In the genomic region with DNA sequence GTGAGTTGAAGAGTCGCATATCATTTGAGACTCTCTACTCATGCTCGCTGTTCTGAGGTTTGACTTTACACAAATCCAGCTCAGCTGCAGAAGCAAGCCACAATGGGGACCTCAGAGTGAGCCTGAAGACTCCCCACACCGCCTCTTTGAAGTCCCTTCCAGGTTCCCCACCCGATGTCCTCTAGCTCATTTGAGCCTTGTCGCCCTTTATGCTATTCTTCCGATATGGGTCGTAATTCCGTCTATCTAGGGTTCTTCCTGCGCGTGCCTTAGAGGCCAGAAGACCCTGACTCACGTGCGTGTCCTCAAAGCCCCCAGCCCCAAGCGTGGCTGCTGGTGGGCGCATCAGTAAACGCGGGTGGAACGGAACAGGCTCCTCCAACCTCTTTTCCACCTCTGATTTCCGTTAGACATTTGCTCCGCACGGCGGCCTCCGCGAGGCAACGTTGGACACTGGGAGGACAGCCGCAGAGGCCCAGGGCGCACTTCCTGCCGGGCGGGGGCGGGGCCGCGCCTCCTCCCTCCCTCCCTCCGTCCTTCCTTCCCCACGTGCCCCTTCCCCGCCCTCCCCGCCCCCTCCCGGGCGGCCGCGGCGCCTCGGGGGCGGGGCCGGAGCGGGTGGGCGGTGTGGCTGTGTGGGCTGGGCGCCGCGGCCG, we compare ENCODE assay signal across 1 cellular context.
TF ChIP-seq lines count a peak whose summit lies in the region.

A gene with protein sequence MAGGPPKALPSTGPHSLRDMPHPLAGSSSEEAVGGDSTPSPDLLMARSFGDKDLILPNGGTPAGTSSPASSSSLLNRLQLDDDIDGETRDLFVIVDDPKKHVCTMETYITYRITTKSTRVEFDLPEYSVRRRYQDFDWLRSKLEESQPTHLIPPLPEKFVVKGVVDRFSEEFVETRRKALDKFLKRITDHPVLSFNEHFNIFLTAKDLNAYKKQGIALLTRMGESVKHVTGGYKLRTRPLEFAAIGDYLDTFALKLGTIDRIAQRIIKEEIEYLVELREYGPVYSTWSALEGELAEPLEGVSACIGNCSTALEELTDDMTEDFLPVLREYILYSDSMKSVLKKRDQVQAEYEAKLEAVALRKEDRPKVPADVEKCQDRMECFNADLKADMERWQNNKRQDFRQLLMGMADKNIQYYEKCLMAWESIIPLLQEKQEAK (plus strand): TSS at position 650 of the 656 bp plus-strand sequence. CDS start 242 bp downstream, outside the sequence.

TF ChIP-seq in HepG2, 621 proteins besides CTCF, POLR2A, EP300 and RAD21 (continued from another document and continues in another):
- TF ChIP-seq, protein P1, sequence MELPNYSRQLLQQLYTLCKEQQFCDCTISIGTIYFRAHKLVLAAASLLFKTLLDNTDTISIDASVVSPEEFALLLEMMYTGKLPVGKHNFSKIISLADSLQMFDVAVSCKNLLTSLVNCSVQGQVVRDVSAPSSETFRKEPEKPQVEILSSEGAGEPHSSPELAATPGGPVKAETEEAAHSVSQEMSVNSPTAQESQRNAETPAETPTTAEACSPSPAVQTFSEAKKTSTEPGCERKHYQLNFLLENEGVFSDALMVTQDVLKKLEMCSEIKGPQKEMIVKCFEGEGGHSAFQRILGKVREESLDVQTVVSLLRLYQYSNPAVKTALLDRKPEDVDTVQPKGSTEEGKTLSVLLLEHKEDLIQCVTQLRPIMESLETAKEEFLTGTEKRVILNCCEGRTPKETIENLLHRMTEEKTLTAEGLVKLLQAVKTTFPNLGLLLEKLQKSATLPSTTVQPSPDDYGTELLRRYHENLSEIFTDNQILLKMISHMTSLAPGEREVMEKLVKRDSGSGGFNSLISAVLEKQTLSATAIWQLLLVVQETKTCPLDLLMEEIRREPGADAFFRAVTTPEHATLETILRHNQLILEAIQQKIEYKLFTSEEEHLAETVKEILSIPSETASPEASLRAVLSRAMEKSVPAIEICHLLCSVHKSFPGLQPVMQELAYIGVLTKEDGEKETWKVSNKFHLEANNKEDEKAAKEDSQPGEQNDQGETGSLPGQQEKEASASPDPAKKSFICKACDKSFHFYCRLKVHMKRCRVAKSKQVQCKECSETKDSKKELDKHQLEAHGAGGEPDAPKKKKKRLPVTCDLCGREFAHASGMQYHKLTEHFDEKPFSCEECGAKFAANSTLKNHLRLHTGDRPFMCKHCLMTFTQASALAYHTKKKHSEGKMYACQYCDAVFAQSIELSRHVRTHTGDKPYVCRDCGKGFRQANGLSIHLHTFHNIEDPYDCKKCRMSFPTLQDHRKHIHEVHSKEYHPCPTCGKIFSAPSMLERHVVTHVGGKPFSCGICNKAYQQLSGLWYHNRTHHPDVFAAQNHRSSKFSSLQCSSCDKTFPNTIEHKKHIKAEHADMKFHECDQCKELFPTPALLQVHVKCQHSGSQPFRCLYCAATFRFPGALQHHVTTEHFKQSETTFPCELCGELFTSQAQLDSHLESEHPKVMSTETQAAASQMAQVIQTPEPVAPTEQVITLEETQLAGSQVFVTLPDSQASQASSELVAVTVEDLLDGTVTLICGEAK (IDR thresholded peaks at IDR 0.05), result no peak
- TF ChIP-seq, protein P1 (CRISPR knock-in tag; IDR thresholded peaks at IDR 0.05), result peak; percentile 52; the same call in 1 of the 2 replicates
- peak; percentile 13; the same call in 1 of the 2 replicates for TF ChIP-seq ONECUT2 (CRISPR knock-in tag; IDR thresholded peaks at IDR 0.05)
- TF ChIP-seq, protein P2, sequence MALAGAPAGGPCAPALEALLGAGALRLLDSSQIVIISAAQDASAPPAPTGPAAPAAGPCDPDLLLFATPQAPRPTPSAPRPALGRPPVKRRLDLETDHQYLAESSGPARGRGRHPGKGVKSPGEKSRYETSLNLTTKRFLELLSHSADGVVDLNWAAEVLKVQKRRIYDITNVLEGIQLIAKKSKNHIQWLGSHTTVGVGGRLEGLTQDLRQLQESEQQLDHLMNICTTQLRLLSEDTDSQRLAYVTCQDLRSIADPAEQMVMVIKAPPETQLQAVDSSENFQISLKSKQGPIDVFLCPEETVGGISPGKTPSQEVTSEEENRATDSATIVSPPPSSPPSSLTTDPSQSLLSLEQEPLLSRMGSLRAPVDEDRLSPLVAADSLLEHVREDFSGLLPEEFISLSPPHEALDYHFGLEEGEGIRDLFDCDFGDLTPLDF (CRISPR knock-in tag; IDR thresholded peaks at IDR 0.05), result no peak
- TF ChIP-seq ZNF251 (CRISPR knock-in tag; IDR thresholded peaks at IDR 0.05), result no peak
- TF ChIP-seq, protein P3, sequence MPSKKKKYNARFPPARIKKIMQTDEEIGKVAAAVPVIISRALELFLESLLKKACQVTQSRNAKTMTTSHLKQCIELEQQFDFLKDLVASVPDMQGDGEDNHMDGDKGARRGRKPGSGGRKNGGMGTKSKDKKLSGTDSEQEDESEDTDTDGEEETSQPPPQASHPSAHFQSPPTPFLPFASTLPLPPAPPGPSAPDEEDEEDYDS (CRISPR knock-in tag; IDR thresholded peaks at IDR 0.05), result peak; percentile 60
- TF ChIP-seq ZNF230 (CRISPR knock-in tag; IDR thresholded peaks at IDR 0.05), result 0 out of 2 replicates have a peak, but pooled peaks have one; percentile 46
- TF ChIP-seq, protein P4, sequence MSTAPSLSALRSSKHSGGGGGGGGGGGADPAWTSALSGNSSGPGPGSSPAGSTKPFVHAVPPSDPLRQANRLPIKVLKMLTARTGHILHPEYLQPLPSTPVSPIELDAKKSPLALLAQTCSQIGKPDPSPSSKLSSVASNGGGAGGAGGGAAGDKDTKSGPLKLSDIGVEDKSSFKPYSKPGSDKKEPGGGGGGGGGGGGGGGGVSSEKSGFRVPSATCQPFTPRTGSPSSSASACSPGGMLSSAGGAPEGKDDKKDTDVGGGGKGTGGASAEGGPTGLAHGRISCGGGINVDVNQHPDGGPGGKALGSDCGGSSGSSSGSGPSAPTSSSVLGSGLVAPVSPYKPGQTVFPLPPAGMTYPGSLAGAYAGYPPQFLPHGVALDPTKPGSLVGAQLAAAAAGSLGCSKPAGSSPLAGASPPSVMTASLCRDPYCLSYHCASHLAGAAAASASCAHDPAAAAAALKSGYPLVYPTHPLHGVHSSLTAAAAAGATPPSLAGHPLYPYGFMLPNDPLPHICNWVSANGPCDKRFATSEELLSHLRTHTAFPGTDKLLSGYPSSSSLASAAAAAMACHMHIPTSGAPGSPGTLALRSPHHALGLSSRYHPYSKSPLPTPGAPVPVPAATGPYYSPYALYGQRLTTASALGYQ (CRISPR knock-in tag; IDR thresholded peaks at IDR 0.05), result no peak
- TF ChIP-seq ZNF263 (CRISPR knock-in tag; IDR thresholded peaks at IDR 0.05), result peak; percentile 99
- TF ChIP-seq ZNF383 (CRISPR knock-in tag; IDR thresholded peaks at IDR 0.05; ENCODE audit: borderline replicate concordance), result no peak
- peak; percentile 55 for TF ChIP-seq ZNF781 (CRISPR knock-in tag; IDR thresholded peaks at IDR 0.05; ENCODE audit: borderline replicate concordance, not compliant biosample characterization)
- TF ChIP-seq, protein P5, sequence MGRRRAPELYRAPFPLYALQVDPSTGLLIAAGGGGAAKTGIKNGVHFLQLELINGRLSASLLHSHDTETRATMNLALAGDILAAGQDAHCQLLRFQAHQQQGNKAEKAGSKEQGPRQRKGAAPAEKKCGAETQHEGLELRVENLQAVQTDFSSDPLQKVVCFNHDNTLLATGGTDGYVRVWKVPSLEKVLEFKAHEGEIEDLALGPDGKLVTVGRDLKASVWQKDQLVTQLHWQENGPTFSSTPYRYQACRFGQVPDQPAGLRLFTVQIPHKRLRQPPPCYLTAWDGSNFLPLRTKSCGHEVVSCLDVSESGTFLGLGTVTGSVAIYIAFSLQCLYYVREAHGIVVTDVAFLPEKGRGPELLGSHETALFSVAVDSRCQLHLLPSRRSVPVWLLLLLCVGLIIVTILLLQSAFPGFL (CRISPR knock-in tag; IDR thresholded peaks at IDR 0.05), result no peak
- no peak for TF ChIP-seq ZBTB3 (CRISPR knock-in tag; IDR thresholded peaks at IDR 0.05; ENCODE audit: borderline replicate concordance, low read depth)
- TF ChIP-seq, protein P6, sequence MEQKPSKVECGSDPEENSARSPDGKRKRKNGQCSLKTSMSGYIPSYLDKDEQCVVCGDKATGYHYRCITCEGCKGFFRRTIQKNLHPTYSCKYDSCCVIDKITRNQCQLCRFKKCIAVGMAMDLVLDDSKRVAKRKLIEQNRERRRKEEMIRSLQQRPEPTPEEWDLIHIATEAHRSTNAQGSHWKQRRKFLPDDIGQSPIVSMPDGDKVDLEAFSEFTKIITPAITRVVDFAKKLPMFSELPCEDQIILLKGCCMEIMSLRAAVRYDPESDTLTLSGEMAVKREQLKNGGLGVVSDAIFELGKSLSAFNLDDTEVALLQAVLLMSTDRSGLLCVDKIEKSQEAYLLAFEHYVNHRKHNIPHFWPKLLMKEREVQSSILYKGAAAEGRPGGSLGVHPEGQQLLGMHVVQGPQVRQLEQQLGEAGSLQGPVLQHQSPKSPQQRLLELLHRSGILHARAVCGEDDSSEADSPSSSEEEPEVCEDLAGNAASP (CRISPR knock-in tag; IDR thresholded peaks at IDR 0.05; ENCODE audit: borderline replicate concordance), result peak; percentile 69
- TF ChIP-seq GATAD1 (CRISPR knock-in tag; IDR thresholded peaks at IDR 0.05), result peak; percentile 71
- TF ChIP-seq KAT2B (IDR thresholded peaks at IDR 0.05; ENCODE audit: borderline replicate concordance, low read depth, low read length), result no peak
- peak; percentile 69; the same call in 1 of the 2 replicates for TF ChIP-seq ZNF768 (CRISPR knock-in tag; IDR thresholded peaks at IDR 0.05)
- TF ChIP-seq, protein P7, sequence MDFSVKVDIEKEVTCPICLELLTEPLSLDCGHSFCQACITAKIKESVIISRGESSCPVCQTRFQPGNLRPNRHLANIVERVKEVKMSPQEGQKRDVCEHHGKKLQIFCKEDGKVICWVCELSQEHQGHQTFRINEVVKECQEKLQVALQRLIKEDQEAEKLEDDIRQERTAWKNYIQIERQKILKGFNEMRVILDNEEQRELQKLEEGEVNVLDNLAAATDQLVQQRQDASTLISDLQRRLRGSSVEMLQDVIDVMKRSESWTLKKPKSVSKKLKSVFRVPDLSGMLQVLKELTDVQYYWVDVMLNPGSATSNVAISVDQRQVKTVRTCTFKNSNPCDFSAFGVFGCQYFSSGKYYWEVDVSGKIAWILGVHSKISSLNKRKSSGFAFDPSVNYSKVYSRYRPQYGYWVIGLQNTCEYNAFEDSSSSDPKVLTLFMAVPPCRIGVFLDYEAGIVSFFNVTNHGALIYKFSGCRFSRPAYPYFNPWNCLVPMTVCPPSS (IDR thresholded peaks at IDR 0.05), result no peak
- TF ChIP-seq ARNTL (CRISPR knock-in tag; IDR thresholded peaks at IDR 0.05), result peak; percentile 78
- no peak for TF ChIP-seq ZNF589 (CRISPR knock-in tag; conservative IDR thresholded peaks at IDR 0.05)
- TF ChIP-seq CHD4 (IDR thresholded peaks at IDR 0.05; ENCODE audit: borderline replicate concordance, low read length), result no peak
- peak; percentile 42; the same call in 1 of the 2 replicates for TF ChIP-seq MXD4 (CRISPR knock-in tag; IDR thresholded peaks at IDR 0.05)
- peak; percentile 48 for TF ChIP-seq TEAD3 (CRISPR knock-in tag; optimal IDR thresholded peaks at IDR 0.05; ENCODE audit: borderline replicate concordance)
- peak; percentile 63 for TF ChIP-seq MED8 (CRISPR knock-in tag; IDR thresholded peaks at IDR 0.05; ENCODE audit: insufficient replicate concordance)
- TF ChIP-seq FOXK1 (CRISPR knock-in tag; IDR thresholded peaks at IDR 0.05; ENCODE audit: borderline replicate concordance, low read depth), result peak; percentile 41; the same call in 1 of the 2 replicates
- 0 out of 2 replicates have a peak, but pooled peaks have one; percentile 50 for TF ChIP-seq ZBTB7B (CRISPR knock-in tag; IDR thresholded peaks at IDR 0.05)
- no peak for TF ChIP-seq ZNF10 (CRISPR knock-in tag; IDR thresholded peaks at IDR 0.05; ENCODE audit: borderline replicate concordance, low read depth)
- TF ChIP-seq, protein P8, sequence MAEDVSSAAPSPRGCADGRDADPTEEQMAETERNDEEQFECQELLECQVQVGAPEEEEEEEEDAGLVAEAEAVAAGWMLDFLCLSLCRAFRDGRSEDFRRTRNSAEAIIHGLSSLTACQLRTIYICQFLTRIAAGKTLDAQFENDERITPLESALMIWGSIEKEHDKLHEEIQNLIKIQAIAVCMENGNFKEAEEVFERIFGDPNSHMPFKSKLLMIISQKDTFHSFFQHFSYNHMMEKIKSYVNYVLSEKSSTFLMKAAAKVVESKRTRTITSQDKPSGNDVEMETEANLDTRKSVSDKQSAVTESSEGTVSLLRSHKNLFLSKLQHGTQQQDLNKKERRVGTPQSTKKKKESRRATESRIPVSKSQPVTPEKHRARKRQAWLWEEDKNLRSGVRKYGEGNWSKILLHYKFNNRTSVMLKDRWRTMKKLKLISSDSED (CRISPR knock-in tag; IDR thresholded peaks at IDR 0.05), result no peak
- peak; percentile 91 for TF ChIP-seq ZNF891 (CRISPR knock-in tag; IDR thresholded peaks at IDR 0.05)
